ENCODE assay signal across 12 cellular contexts in genomic region chr9:109166171-109166770, GRCh38. TPM values are rescaled to one million over a fixed set of nuclear protein-coding genes. Genes with fewer than 3 reads are reported as not detected.
DNase-seq lines count a peak whose midpoint lies in the region; ATAC-seq, FAIRE-seq and TF ChIP-seq lines count a peak whose summit lies in the region.
"Had no signal": no experiment of that assay in that cellular context is flagged by ENCODE, and none has a peak within 500 bp of the region (broad histone marks: within the 10 kb centered on the region; RNA-seq: fewer than 3 reads in every experiment).

No MANE protein-coding gene starts in this region.

- no peaks in the 10 kb centered on the region for H3K9me1 ChIP-seq in endothelial cell of umbilical vein (replicated peaks; ENCODE audit: control insufficient read depth, extremely low read depth, insufficient read depth, low read length)

- H3K4me1 ChIP-seq in endothelial cell of umbilical vein (ENCODE audit: control insufficient read depth, extremely low read depth, insufficient read depth, low read length) = no peaks in the 10 kb centered on the region
- H3K4me1 ChIP-seq in neural progenitor cell = peaks cover 9% of the 10 kb centered on the region

- peak overlapping the region in 1 of 2 donors; percentile 24 for H3K4me3 Mint-ChIP-seq in stimulated activated naive CD8-positive, alpha-beta T cell treated with anti-CD3 and anti-CD28 coated beads, Interleukin-15, amount 100 ng/mL, for 72 hours
- H3K4me3 Mint-ChIP-seq in neural progenitor cell = peak overlapping the region; percentile 84

- H3K9me3 ChIP-seq in endothelial cell of umbilical vein (replicated peaks; ENCODE audit: control insufficient read depth, insufficient read depth, low read length) (no peaks in the 10 kb centered on the region), neural progenitor cell (ENCODE audit: low read depth) (peaks cover 6% of the 10 kb centered on the region)
- H3K9me3 ChIP-seq: neutrophil had no signal

- peaks cover 82% of the 10 kb centered on the region for H3K27me3 Mint-ChIP-seq in stimulated activated naive CD8-positive, alpha-beta T cell treated with anti-CD3 and anti-CD28 coated beads, Interleukin-15, amount 100 ng/mL, for 72 hours
- peaks cover 37% of the 10 kb centered on the region for H3K27me3 Mint-ChIP-seq in neural progenitor cell (ENCODE audit: insufficient read depth, low read depth)

- peaks cover 31% of the 10 kb centered on the region for H3F3A ChIP-seq in neural progenitor cell (ENCODE audit: low read depth)

- H3K36me3 Mint-ChIP-seq in neural progenitor cell = peaks cover 7% of the 10 kb centered on the region

- no peak for TF ChIP-seq POLR2A in endothelial cell of umbilical vein (IDR thresholded peaks at IDR 0.05; ENCODE audit: low read depth, low read length)

- no peak for FAIRE-seq in endothelial cell of umbilical vein (lab: Jason Lieb, UNC)

- H3K27me3 ChIP-seq in endothelial cell of umbilical vein (ENCODE audit: control insufficient read depth in 2 of 2, insufficient read depth in 2 of 2, low read length in 2 of 2) (peaks cover 31 to 33% of the 10 kb centered on the region in 2 experiments), neural progenitor cell (peaks cover 80% of the 10 kb centered on the region)

- no peak for DNase-seq in stimulated activated naive CD8-positive, alpha-beta T cell treated with anti-CD3 and anti-CD28 coated beads, Interleukin-15, amount 100 ng/mL, for 72 hours
- no peak for DNase-seq in stimulated activated naive CD8-positive, alpha-beta T cell treated with anti-CD3 and anti-CD28 coated beads, Interleukin-15, Interleukin-2, amounts not matched to agents 100 U/mL and 50 U/mL, for 24 hours
- DNase-seq in endothelial cell of umbilical vein (ENCODE audit: low read depth, low spot score) (no peak), neural progenitor cell (ENCODE audit: low spot score) (peak; percentile 88), amniotic stem cell (lab: John Stamatoyannopoulos, UW) (no peak)
- DNase-seq: Calu3; central memory CD4-positive, alpha-beta T cell; heart left ventricle had no signal

- H4K20me1 ChIP-seq in endothelial cell of umbilical vein (replicated peaks; ENCODE audit: control insufficient read depth, extremely low read depth, insufficient read depth, low read length) (no peaks in the 10 kb centered on the region), neural progenitor cell (ENCODE audit: low read depth) (peaks cover 10% of the 10 kb centered on the region)

- no peaks in the 10 kb centered on the region for H3K79me2 ChIP-seq in endothelial cell of umbilical vein (ENCODE audit: control insufficient read depth, insufficient read depth, low read length)
- no peaks in the 10 kb centered on the region for H3K79me2 ChIP-seq in neural progenitor cell (ENCODE audit: low read depth)

- peak; percentile 28 for ATAC-seq in stimulated activated naive CD8-positive, alpha-beta T cell treated with anti-CD3 and anti-CD28 coated beads, Interleukin-15, amount 100 ng/mL, for 72 hours
- no peak for ATAC-seq in stimulated activated naive CD8-positive, alpha-beta T cell treated with anti-CD3 and anti-CD28 coated beads, Interleukin-15, Interleukin-2, amounts not matched to agents 100 U/mL and 50 U/mL, for 24 hours
- ATAC-seq in GM19467 (IDR thresholded peaks at IDR 0.05; ENCODE audit: unreplicated experiment) (no peak), HG03175 (IDR thresholded peaks at IDR 0.05; ENCODE audit: unreplicated experiment) (no peak), GM18502 (IDR thresholded peaks at IDR 0.05; ENCODE audit: poor library complexity, unreplicated experiment) (no peak)

- no peak overlapping the region for H3K9ac ChIP-seq in endothelial cell of umbilical vein (replicated peaks; ENCODE audit: extremely low read depth, insufficient read depth, low read length)
- no peak overlapping the region for H3K9ac ChIP-seq in neural progenitor cell

- H3K9me3 Mint-ChIP-seq in stimulated activated naive CD8-positive, alpha-beta T cell treated with anti-CD3 and anti-CD28 coated beads, Interleukin-15, amount 100 ng/mL, for 72 hours = peaks cover 0 to 9% of the 10 kb centered on the region in 2 donors
- peaks cover 17% of the 10 kb centered on the region for H3K9me3 Mint-ChIP-seq in neural progenitor cell

- H3K27ac Mint-ChIP-seq in stimulated activated naive CD8-positive, alpha-beta T cell treated with anti-CD3 and anti-CD28 coated beads, Interleukin-15, amount 100 ng/mL, for 72 hours = no peak overlapping the region
- H3K27ac Mint-ChIP-seq in neural progenitor cell = no peak overlapping the region

- POLR2A ChIA-PET in endothelial cell of umbilical vein (lab: Charles Lee) = no interaction called here

- dilution Hi-C loops in endothelial cell of umbilical vein (cut with MboI; ENCODE audit: extremely low pct_ligation_motif_present, low sequenced_read_pairs) = no loop called here

- TF ChIP-seq CTCF in endothelial cell of umbilical vein (IDR thresholded peaks at IDR 0.05; ENCODE audit: extremely low read depth in 1 of 2, insufficient read depth in 1 of 2, low read depth in 1 of 2, low read length in 2 of 2) = no peak
- no peak for TF ChIP-seq CTCF in neural progenitor cell (IDR thresholded peaks at IDR 0.05)

- H3K4me2 ChIP-seq in endothelial cell of umbilical vein (ENCODE audit: insufficient read depth, low read length) (no peak overlapping the region), neural progenitor cell (peak overlapping the region; percentile 76)

- CTCF ChIA-PET in endothelial cell of umbilical vein (lab: Charles Lee) = interaction anchor here (0.5 to 1.7 kb wide), 3 partner anchors 14 to 319 kb away, joined by 3 to 6 read pairs (median 4); no protein-coding TSS in a partner anchor

- H3K4me1 Mint-ChIP-seq in stimulated activated naive CD8-positive, alpha-beta T cell treated with anti-CD3 and anti-CD28 coated beads, Interleukin-15, amount 100 ng/mL, for 72 hours = peaks cover 11% of the 10 kb centered on the region
- H3K4me1 Mint-ChIP-seq in neural progenitor cell = peaks cover 17% of the 10 kb centered on the region

- H3K36me3 ChIP-seq in endothelial cell of umbilical vein (ENCODE audit: control insufficient read depth in 2 of 2, extremely low read depth in 1 of 2, insufficient read depth in 2 of 2, low read length in 2 of 2) (no peaks in the 10 kb centered on the region), neural progenitor cell (no peaks in the 10 kb centered on the region)
- H3K36me3 ChIP-seq: heart left ventricle, neutrophil had no signal

- H3K27ac ChIP-seq in endothelial cell of umbilical vein (ENCODE audit: insufficient read depth, low read depth, low read length) (no peak overlapping the region), neural progenitor cell (peak overlapping the region; percentile 68)
- H3K27ac ChIP-seq: heart left ventricle, neutrophil had no signal

- H3K4me3 ChIP-seq in endothelial cell of umbilical vein (replicated peaks in 1 of 3; ENCODE audit: insufficient read depth in 1 of 3, low read depth in 1 of 3, low read length in 3 of 3) (no peak overlapping the region), neural progenitor cell (peak overlapping the region; percentile 49)

- intact Hi-C loops in endothelial cell of umbilical vein (cut with micrococcal nuclease) = no loop called here

- no peak overlapping the region for H2AFZ ChIP-seq in endothelial cell of umbilical vein (ENCODE audit: low read depth, low read length)
- H2AFZ ChIP-seq in neural progenitor cell (replicated peaks) = peak overlapping the region; percentile 45

- no TSS peak for BruUV-seq in endothelial cell of umbilical vein (replicated peaks; lab: Mats Ljungman, UMichigan)

TF ChIP-seq in endothelial cell of umbilical vein, 7 proteins besides CTCF, POLR2A, EP300 and RAD21:
- TF ChIP-seq JUN (IDR thresholded peaks at IDR 0.05; ENCODE audit: borderline replicate concordance, insufficient read depth, insufficient read length, low read depth) (no peak), EZH2 (IDR thresholded peaks at IDR 0.05; ENCODE audit: borderline replicate concordance, low read depth, low read length, severe bottlenecking) (peak; percentile 53)

RNA-seq across cellular contexts. Expression of gene FRRS1L, which starts 0.8 kb away (rescaled TPM):
- total RNA-seq in endothelial cell of umbilical vein = 0.05 TPM in 1 of 2 replicates, not detected in the other
- polyA plus RNA-seq in endothelial cell of umbilical vein = not detected in 2 replicates
- 0.04 and 0.07 TPM in 2 replicates for polyA plus RNA-seq in endothelial cell of umbilical vein (2011; cell fraction: cytosol; rRNA removed)
- polyA plus RNA-seq in endothelial cell of umbilical vein (2011; cell fraction: nucleus; rRNA removed) = 0.06 and 0.07 TPM in 2 replicates
- 0.31 and 0.35 TPM in 2 replicates for polyA plus RNA-seq in endothelial cell of umbilical vein (2012)
- polyA minus RNA-seq in endothelial cell of umbilical vein = 0.06 and 0.17 TPM in 2 replicates
- polyA minus RNA-seq in endothelial cell of umbilical vein (2011; cell fraction: cytosol; rRNA and poly(A)+ RNA removed) = not detected
- polyA minus RNA-seq in endothelial cell of umbilical vein (2011; cell fraction: nucleus; rRNA and poly(A)+ RNA removed) = 0.10 TPM in 2 replicates
- total RNA-seq in neural progenitor cell (ENCODE audit: low replicate concordance) = 4.3 and 13.3 TPM in 2 replicates
- total RNA-seq: Calu3 had no signal

RNA-seq across cellular contexts. Expression of gene TMEM245, which starts 46.5 kb away (rescaled TPM):
- total RNA-seq in endothelial cell of umbilical vein = 39.4 and 44.2 TPM in 2 replicates
- polyA plus RNA-seq in endothelial cell of umbilical vein = 41.7 and 48.0 TPM in 2 replicates
- polyA plus RNA-seq in endothelial cell of umbilical vein (2011; cell fraction: cytosol; rRNA removed) = 22.1 and 22.7 TPM in 2 replicates
- 27.8 and 30.4 TPM in 2 replicates for polyA plus RNA-seq in endothelial cell of umbilical vein (2011; cell fraction: nucleus; rRNA removed)
- 40.4 and 41.8 TPM in 2 replicates for polyA plus RNA-seq in endothelial cell of umbilical vein (2012)
- polyA minus RNA-seq in endothelial cell of umbilical vein = 156 and 175 TPM in 2 replicates
- polyA minus RNA-seq in endothelial cell of umbilical vein (2011; cell fraction: cytosol; rRNA and poly(A)+ RNA removed) = 57.1 TPM
- polyA minus RNA-seq in endothelial cell of umbilical vein (2011; cell fraction: nucleus; rRNA and poly(A)+ RNA removed) = 64.2 and 110 TPM in 2 replicates
- 65.9 and 85.3 TPM in 2 replicates for total RNA-seq in neural progenitor cell (ENCODE audit: low replicate concordance)
